Comparison of ENCODE assay signal across 7 cellular contexts in the genomic region with DNA sequence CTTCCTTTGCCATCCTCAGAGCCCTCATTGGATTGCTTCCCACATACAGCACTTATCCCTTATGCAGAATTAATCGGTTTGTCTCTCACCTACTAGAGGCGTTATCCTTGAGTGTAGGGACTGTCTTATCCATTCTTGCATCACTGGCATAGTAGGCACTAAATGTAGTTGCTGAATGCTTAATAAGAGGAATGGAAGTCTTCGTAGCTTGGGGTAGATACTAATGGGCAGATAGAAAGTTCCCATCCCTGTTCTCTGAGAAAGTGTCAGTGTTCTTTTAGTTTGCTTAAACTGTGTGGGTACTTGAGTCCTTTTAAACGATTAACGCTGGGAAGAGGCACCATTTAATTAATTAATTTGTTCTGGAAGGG. TPM values are rescaled to one million over a fixed set of nuclear protein-coding genes. Genes with fewer than 3 reads are reported as not detected.
DNase-seq lines count a peak whose midpoint lies in the region; ATAC-seq and TF ChIP-seq lines count a peak whose summit lies in the region.

No MANE protein-coding gene starts in this region.

- H3K9me3 Mint-ChIP-seq in HFFc6: no peaks in the 10 kb centered on the region
- H3K9me3 Mint-ChIP-seq in T-cell: no peaks in the 10 kb centered on the region
- no peaks in the 10 kb centered on the region for H3K9me3 Mint-ChIP-seq in stimulated activated memory B cell treated with anti-CD40 and anti-IgM and Interleukin-4, amounts not matched to agents 10 μg/mL and 1 μg/mL and 100 μg/mL, for 72 hours

- H3K27me3 Mint-ChIP-seq in HFFc6 (ENCODE audit: insufficient read depth) (peaks cover 3% of the 10 kb centered on the region), T-cell (no peaks in the 10 kb centered on the region)
- no peaks in the 10 kb centered on the region for H3K27me3 Mint-ChIP-seq in stimulated activated memory B cell treated with anti-CD40 and anti-IgM and Interleukin-4, amounts not matched to agents 10 μg/mL and 1 μg/mL and 100 μg/mL, for 72 hours

- CTCF ChIA-PET in T-cell (lab: Charles Lee): interaction anchor here in 1 of 2 donors (1.4 to 3.1 kb wide), 2 partner anchors 9 to 83 kb away, joined by 7 to 17 read pairs; no protein-coding TSS in a partner anchor

- no peak for TF ChIP-seq CTCF in HFFc6 (IDR thresholded peaks at IDR 0.05)
- TF ChIP-seq CTCF in foreskin keratinocyte (conservative IDR thresholded peaks at IDR 0.05): no peak

- POLR2A ChIA-PET in T-cell (lab: Charles Lee): interaction anchor here (1.3 to 3.3 kb wide), 3 partner anchors 9 to 23 kb away, joined by 3 to 51 read pairs (median 47); no protein-coding TSS in a partner anchor

- H3K4me1 Mint-ChIP-seq in HFFc6 (ENCODE audit: low read depth) (peaks cover 55% of the 10 kb centered on the region), T-cell (peaks cover 57 to 70% (median 62%) of the 10 kb centered on the region in 3 donors)
- H3K4me1 Mint-ChIP-seq in stimulated activated memory B cell treated with anti-CD40 and anti-IgM and Interleukin-4, amounts not matched to agents 10 μg/mL and 1 μg/mL and 100 μg/mL, for 72 hours: peaks cover 52% of the 10 kb centered on the region

- DNase-seq in HFFc6 (no peak), T-cell (no peak), foreskin keratinocyte (no peak), mucosa of gallbladder (ENCODE audit: low spot score) (no peak)
- DNase-seq in activated effector memory CD4-positive, alpha-beta T cell treated with anti-CD3 and anti-CD28 coated beads, Interleukin-2, amount 50 U/mL, for 16 hours: no peak

- no peaks in the 10 kb centered on the region for H3K27me3 ChIP-seq in foreskin keratinocyte

- H3K27ac Mint-ChIP-seq in HFFc6 (peak overlapping the region; percentile 98), T-cell (peak overlapping the region; percentile 94)
- peak overlapping the region; percentile 95 for H3K27ac Mint-ChIP-seq in stimulated activated memory B cell treated with anti-CD40 and anti-IgM and Interleukin-4, amounts not matched to agents 10 μg/mL and 1 μg/mL and 100 μg/mL, for 72 hours

- peaks cover 34% of the 10 kb centered on the region for H3K4me1 ChIP-seq in foreskin keratinocyte

- H3K27ac ChIP-seq in foreskin keratinocyte: peak overlapping the region; percentile 95

- ATAC-seq in T-cell (replicated peaks in 1 of 4): no peak
- ATAC-seq in foreskin keratinocyte: no peak
- no peak for ATAC-seq in stimulated activated memory B cell treated with anti-CD40 and anti-IgM and Interleukin-4, amounts not matched to agents 10 μg/mL and 1 μg/mL and 100 μg/mL, for 72 hours
- no peak for ATAC-seq in GM21737 (IDR thresholded peaks at IDR 0.05; ENCODE audit: unreplicated experiment)

- H3K36me3 Mint-ChIP-seq in HFFc6 (ENCODE audit: low read depth) (peaks cover 24% of the 10 kb centered on the region), T-cell (peaks cover 24% of the 10 kb centered on the region)
- peaks cover 26% of the 10 kb centered on the region for H3K36me3 Mint-ChIP-seq in stimulated activated memory B cell treated with anti-CD40 and anti-IgM and Interleukin-4, amounts not matched to agents 10 μg/mL and 1 μg/mL and 100 μg/mL, for 72 hours

- H3K4me3 Mint-ChIP-seq in HFFc6 (peak overlapping the region; percentile 90), T-cell (peak overlapping the region; percentile 85 to 99 (median 86))
- H3K4me3 Mint-ChIP-seq in stimulated activated memory B cell treated with anti-CD40 and anti-IgM and Interleukin-4, amounts not matched to agents 10 μg/mL and 1 μg/mL and 100 μg/mL, for 72 hours: peak overlapping the region; percentile 93

RNA-seq across cellular contexts. Expression of a gene that starts 1.4 kb away (rescaled TPM):
- 100 to 1,000 TPM; 200 to 291 (median 244) TPM for total RNA-seq in HFFc6 (2021; fragmentation: NEBNext Ultra II Directional; extraction: Animal tissue kit (Norgen Biotek cat#: 25700))
- total RNA-seq in T-cell (100 to 1,000 TPM; 408 to 705 (median 423) TPM), foreskin keratinocyte (66.8 and 72.7 TPM in 2 replicates), mucosa of gallbladder (223 TPM)
- 14.1 and 16.8 TPM in 2 replicates for polyA plus RNA-seq in foreskin keratinocyte
